8 cellular contexts compared by ENCODE assay signal in genomic region chr1:28091043-28091781, GRCh38. TPM values are rescaled to one million over a fixed set of nuclear protein-coding genes. Genes with fewer than 3 reads are reported as not detected.
DNase-seq lines count a peak whose midpoint lies in the region; ATAC-seq, FAIRE-seq and TF ChIP-seq lines count a peak whose summit lies in the region.

No MANE protein-coding gene starts in this region.

- no peaks in the 10 kb centered on the region for H3K4me1 ChIP-seq in astrocyte (ENCODE audit: insufficient read depth, low read length)

- H3K36me3 Mint-ChIP-seq in astrocyte (ENCODE audit: low read depth, unreplicated experiment): peaks cover 2% of the 10 kb centered on the region

- no peak overlapping the region for H3K4me3 ChIP-seq in GM12865 (ENCODE audit: low read depth, low read length)
- no peak overlapping the region for H3K4me3 ChIP-seq in astrocyte (ENCODE audit: insufficient read depth, low read depth, low read length)

- peak; percentile 84 for TF ChIP-seq CTCF in GM12865 (IDR thresholded peaks at IDR 0.05; ENCODE audit: insufficient read depth, low read depth, low read length, missing control alignments)
- peak; percentile 92 for TF ChIP-seq CTCF in astrocyte (IDR thresholded peaks at IDR 0.05; ENCODE audit: insufficient read depth, low read depth, low read length)

- peaks cover 4% of the 10 kb centered on the region for H3K27me3 Mint-ChIP-seq in astrocyte (ENCODE audit: low read depth, unreplicated experiment)

- H3K27ac ChIP-seq in astrocyte (ENCODE audit: low read depth, low read length): no peak overlapping the region

- no peaks in the 10 kb centered on the region for H3K9me3 ChIP-seq in astrocyte (ENCODE audit: insufficient read depth, low read depth, low read length)

- peaks cover 22% of the 10 kb centered on the region for H3K79me2 ChIP-seq in astrocyte (ENCODE audit: insufficient read depth, low read length)

- DNase-seq in GM12865 (ENCODE audit: low read depth) (peak; percentile 84), NCI-H1694 (lab: John Stamatoyannopoulos, UW) (peak; percentile 54), T1000 (lab: John Stamatoyannopoulos, UW) (peak; percentile 52), astrocyte (ENCODE audit: low read depth) (no peak), iPS-NIHi11 (ENCODE audit: low spot score) (peak; percentile 44)
- peak; percentile 60 to 69 for DNase-seq in stimulated activated CD4-positive, alpha-beta T cell treated with anti-CD3 and anti-CD28 coated beads, Interleukin-1b, Interleukin-23, amount 100 ng/mL, for 1 hour (ENCODE audit: low read depth in 2 of 2)

- H3K4me3 Mint-ChIP-seq in astrocyte (ENCODE audit: unreplicated experiment): no peak overlapping the region

- peaks cover 5% of the 10 kb centered on the region for H3K4me1 Mint-ChIP-seq in astrocyte (ENCODE audit: low read depth, unreplicated experiment)

- FAIRE-seq in astrocyte (lab: Jason Lieb, UNC): peak; percentile 23

- no peak overlapping the region for H2AFZ ChIP-seq in astrocyte (ENCODE audit: low read depth, low read length)

- H3K27me3 ChIP-seq in astrocyte (ENCODE audit: insufficient read depth, low read length): no peaks in the 10 kb centered on the region

- no peak overlapping the region for H3K4me2 ChIP-seq in astrocyte (ENCODE audit: low read length)

- H3K27ac Mint-ChIP-seq in astrocyte (ENCODE audit: unreplicated experiment): no peak overlapping the region

- ATAC-seq in HG03045 (IDR thresholded peaks at IDR 0.05; ENCODE audit: unreplicated experiment) (no peak), GM21576 (IDR thresholded peaks at IDR 0.05; ENCODE audit: unreplicated experiment) (no peak)

- peaks cover 7% of the 10 kb centered on the region for H4K20me1 ChIP-seq in astrocyte (ENCODE audit: insufficient read depth, low read length)

- H3K36me3 ChIP-seq in astrocyte (ENCODE audit: insufficient read depth, low read length): no peaks in the 10 kb centered on the region

- no peak overlapping the region for H3K9ac ChIP-seq in astrocyte (ENCODE audit: low read length)

- no peaks in the 10 kb centered on the region for H3K9me3 Mint-ChIP-seq in astrocyte (ENCODE audit: unreplicated experiment)

RNA-seq across cellular contexts. Expression of gene EYA3, which starts 2.8 kb away (rescaled TPM):
- total RNA-seq in astrocyte: 22.1 and 23.7 TPM in 2 replicates
